1 cellular context compared by ENCODE assay signal in the genomic region with DNA sequence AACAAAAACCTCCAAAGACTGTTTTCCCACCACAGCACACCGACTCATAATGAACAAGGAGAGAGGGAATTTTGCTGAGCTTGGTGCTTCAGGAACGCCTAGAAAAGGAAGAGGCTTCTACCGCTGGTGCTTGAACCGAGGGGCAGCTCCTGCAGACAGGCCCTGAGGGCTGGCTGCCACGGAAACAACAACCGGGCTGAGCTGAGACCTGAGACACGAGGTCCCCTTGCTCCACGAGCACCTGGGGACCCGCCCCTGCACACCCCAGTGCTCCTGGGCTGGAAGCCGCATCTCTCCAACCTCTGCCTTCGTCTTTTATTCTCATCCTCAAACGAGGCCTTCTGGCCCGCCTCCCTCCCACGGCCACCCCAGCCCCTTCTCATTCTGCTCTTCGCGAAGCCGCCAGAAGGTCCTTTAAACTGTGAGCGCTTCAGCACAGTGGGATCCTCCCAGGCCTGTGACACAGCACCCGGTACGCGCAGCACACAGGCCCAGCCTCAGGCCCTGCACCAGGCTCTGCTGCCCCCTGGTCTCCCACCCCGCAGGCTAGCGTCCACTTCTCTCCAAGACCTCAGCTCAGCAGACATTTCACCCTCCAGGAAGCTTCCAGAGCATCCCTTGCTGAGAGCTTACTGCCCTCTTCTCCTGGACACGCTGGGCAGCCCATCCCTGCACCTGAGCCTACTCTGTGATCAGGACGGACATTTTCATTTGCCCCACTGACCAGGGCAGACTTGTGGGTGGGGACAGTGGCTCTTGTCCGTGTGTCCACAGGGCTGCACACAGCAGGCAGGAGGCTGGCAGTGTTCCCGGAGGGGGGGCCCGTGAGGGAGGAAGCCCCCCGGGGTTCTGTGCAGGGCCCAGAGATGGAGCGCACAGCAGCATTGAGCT.
TF ChIP-seq lines count a peak whose summit lies in the region.

No MANE protein-coding gene starts in this region.

TF ChIP-seq in HCT116, 20 proteins besides CTCF, POLR2A, EP300 and RAD21:
- TF ChIP-seq, protein P1, sequence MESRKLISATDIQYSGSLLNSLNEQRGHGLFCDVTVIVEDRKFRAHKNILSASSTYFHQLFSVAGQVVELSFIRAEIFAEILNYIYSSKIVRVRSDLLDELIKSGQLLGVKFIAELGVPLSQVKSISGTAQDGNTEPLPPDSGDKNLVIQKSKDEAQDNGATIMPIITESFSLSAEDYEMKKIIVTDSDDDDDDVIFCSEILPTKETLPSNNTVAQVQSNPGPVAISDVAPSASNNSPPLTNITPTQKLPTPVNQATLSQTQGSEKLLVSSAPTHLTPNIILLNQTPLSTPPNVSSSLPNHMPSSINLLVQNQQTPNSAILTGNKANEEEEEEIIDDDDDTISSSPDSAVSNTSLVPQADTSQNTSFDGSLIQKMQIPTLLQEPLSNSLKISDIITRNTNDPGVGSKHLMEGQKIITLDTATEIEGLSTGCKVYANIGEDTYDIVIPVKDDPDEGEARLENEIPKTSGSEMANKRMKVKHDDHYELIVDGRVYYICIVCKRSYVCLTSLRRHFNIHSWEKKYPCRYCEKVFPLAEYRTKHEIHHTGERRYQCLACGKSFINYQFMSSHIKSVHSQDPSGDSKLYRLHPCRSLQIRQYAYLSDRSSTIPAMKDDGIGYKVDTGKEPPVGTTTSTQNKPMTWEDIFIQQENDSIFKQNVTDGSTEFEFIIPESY (IDR thresholded peaks at IDR 0.05; ENCODE audit: extremely low read depth, insufficient replicate concordance, low read length): no peak
- no peak for TF ChIP-seq ZFX (IDR thresholded peaks at IDR 0.05)
- TF ChIP-seq YY1 (IDR thresholded peaks at IDR 0.05; ENCODE audit: extremely low read depth, insufficient replicate concordance, low read depth, low read length): no peak
- no peak for TF ChIP-seq ELF1 (IDR thresholded peaks at IDR 0.05; ENCODE audit: borderline replicate concordance, low read depth)
- no peak for TF ChIP-seq SRF (IDR thresholded peaks at IDR 0.05; ENCODE audit: low read depth)
- TF ChIP-seq, protein P2, sequence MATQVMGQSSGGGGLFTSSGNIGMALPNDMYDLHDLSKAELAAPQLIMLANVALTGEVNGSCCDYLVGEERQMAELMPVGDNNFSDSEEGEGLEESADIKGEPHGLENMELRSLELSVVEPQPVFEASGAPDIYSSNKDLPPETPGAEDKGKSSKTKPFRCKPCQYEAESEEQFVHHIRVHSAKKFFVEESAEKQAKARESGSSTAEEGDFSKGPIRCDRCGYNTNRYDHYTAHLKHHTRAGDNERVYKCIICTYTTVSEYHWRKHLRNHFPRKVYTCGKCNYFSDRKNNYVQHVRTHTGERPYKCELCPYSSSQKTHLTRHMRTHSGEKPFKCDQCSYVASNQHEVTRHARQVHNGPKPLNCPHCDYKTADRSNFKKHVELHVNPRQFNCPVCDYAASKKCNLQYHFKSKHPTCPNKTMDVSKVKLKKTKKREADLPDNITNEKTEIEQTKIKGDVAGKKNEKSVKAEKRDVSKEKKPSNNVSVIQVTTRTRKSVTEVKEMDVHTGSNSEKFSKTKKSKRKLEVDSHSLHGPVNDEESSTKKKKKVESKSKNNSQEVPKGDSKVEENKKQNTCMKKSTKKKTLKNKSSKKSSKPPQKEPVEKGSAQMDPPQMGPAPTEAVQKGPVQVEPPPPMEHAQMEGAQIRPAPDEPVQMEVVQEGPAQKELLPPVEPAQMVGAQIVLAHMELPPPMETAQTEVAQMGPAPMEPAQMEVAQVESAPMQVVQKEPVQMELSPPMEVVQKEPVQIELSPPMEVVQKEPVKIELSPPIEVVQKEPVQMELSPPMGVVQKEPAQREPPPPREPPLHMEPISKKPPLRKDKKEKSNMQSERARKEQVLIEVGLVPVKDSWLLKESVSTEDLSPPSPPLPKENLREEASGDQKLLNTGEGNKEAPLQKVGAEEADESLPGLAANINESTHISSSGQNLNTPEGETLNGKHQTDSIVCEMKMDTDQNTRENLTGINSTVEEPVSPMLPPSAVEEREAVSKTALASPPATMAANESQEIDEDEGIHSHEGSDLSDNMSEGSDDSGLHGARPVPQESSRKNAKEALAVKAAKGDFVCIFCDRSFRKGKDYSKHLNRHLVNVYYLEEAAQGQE (IDR thresholded peaks at IDR 0.05; ENCODE audit: low read depth): no peak
- TF ChIP-seq EGR1 (IDR thresholded peaks at IDR 0.05; ENCODE audit: low read depth): no peak
- TF ChIP-seq, protein P3, sequence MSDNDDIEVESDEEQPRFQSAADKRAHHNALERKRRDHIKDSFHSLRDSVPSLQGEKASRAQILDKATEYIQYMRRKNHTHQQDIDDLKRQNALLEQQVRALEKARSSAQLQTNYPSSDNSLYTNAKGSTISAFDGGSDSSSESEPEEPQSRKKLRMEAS (IDR thresholded peaks at IDR 0.05): no peak
- TF ChIP-seq EZH2 (IDR thresholded peaks at IDR 0.05): no peak
- TF ChIP-seq, protein P4, sequence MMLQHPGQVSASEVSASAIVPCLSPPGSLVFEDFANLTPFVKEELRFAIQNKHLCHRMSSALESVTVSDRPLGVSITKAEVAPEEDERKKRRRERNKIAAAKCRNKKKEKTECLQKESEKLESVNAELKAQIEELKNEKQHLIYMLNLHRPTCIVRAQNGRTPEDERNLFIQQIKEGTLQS (IDR thresholded peaks at IDR 0.05): no peak
- TF ChIP-seq ZNF274 (IDR thresholded peaks at IDR 0.05; ENCODE audit: low read depth, low read length): no peak
- TF ChIP-seq EZH2phosphoT487 (IDR thresholded peaks at IDR 0.05; ENCODE audit: borderline replicate concordance): no peak
- TF ChIP-seq FOSL1 (IDR thresholded peaks at IDR 0.05; ENCODE audit: low read depth): no peak
- TF ChIP-seq SIN3A (IDR thresholded peaks at IDR 0.05; ENCODE audit: low read depth): no peak
- no peak for TF ChIP-seq POLR2AphosphoS5 (IDR thresholded peaks at IDR 0.05; ENCODE audit: low read depth, low read length)
- no peak for TF ChIP-seq CEBPB (IDR thresholded peaks at IDR 0.05; ENCODE audit: low read depth)
